8 cellular contexts compared by ENCODE assay signal in the genomic region with DNA sequence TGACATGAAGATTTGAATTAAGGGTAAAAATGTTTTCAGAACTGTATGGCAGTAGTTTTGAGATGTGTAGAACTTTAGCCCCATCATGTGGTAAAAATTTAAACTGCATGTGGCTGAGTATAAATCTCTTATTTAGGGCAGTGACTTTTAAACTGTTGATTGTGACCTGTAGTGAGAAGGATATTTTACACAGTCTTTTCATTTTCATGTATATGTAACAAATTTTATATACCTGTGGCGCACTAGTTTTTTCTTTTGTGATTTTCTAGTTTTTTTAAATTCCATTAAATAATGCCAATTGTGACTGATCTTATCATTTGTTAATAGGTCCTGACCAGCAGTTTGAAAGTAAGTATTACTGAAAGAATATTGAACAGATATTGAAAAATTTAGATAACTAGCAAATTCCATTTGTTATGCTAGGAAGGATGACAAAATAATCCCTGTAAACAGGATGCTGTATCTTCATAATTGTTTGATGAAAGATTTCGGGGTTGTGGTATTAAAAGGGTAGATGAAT. TPM values are rescaled to one million over a fixed set of nuclear protein-coding genes. Genes with fewer than 3 reads are reported as not detected.
A peak's percentile ranks its signal among the peaks of the same experiment; 100 is the strongest.
DNase-seq lines count a peak whose midpoint lies in the region; ATAC-seq, FAIRE-seq and TF ChIP-seq lines count a peak whose summit lies in the region.

No MANE protein-coding gene starts in this region.

- TF ChIP-seq POLR2A in uterus (IDR thresholded peaks at IDR 0.05): no peak

- no peaks in the 10 kb centered on the region for H3K27me3 ChIP-seq in GM06990 (replicated peaks; ENCODE audit: control insufficient read depth, insufficient read depth, low read length)
- no peaks in the 10 kb centered on the region for H3K27me3 ChIP-seq in liver (ENCODE audit: control insufficient read depth in 4 of 4, insufficient read depth in 4 of 4, low read length in 3 of 4)
- H3K27me3 ChIP-seq in uterus: no peaks in the 10 kb centered on the region

- TF ChIP-seq RAD21 in liver (IDR thresholded peaks at IDR 0.05): peak; percentile 94 to 95

- H3K27ac ChIP-seq in liver (ENCODE audit: low read depth in 1 of 2, low read length in 2 of 2) (no peak overlapping the region), uterus (no peak overlapping the region)

- FAIRE-seq in HTR-8/SVneo (lab: Jason Lieb, UNC) (no peak), colon (lab: Jason Lieb, UNC) (peak; percentile 82)

- H3K9me3 ChIP-seq in liver (ENCODE audit: control insufficient read depth in 4 of 4, low read length in 3 of 4) (no peaks in the 10 kb centered on the region), uterus (no peaks in the 10 kb centered on the region)

- no peaks in the 10 kb centered on the region; the same call in 1 of the 2 replicates for H3K36me3 ChIP-seq in GM06990 (ENCODE audit: control insufficient read depth, insufficient read depth, low read length)
- peaks cover 1 to 2% (median 2%) of the 10 kb centered on the region in 4 donors for H3K36me3 ChIP-seq in liver (ENCODE audit: control insufficient read depth in 4 of 4, insufficient read depth in 3 of 4, low read depth in 1 of 4, low read length in 3 of 4)
- H3K36me3 ChIP-seq in uterus: no peaks in the 10 kb centered on the region

- no peak overlapping the region for H3K9ac ChIP-seq in liver (ENCODE audit: low read depth in 1 of 2, low read length in 2 of 2)

- DNase-seq in AG09309 (ENCODE audit: low read depth): peak; percentile 14
- peak; percentile 30 for DNase-seq in GM06990 (ENCODE audit: extremely low read depth, insufficient read length)
- peak; percentile 57 for DNase-seq in HTR-8/SVneo (ENCODE audit: insufficient read length, low spot score)
- peak; percentile 74 for DNase-seq in RPMI8226
- no peak for DNase-seq in uterus

- 73% methylated on average over 2 of the region's 2 CpGs for WGBS in liver

- ATAC-seq in HG03439 (IDR thresholded peaks at IDR 0.05; ENCODE audit: unreplicated experiment): no peak

- peak; percentile 63 for TF ChIP-seq CTCF in AG09309 (IDR thresholded peaks at IDR 0.05; ENCODE audit: control insufficient read depth, insufficient read depth, low read depth, low read length, missing control alignments)
- TF ChIP-seq CTCF in GM06990 (IDR thresholded peaks at IDR 0.05; ENCODE audit: insufficient read depth, low read length, poor library complexity, severe bottlenecking): peak; percentile 59
- TF ChIP-seq CTCF in liver (IDR thresholded peaks at IDR 0.05; ENCODE audit: low read depth, low read length, missing input control): peak; percentile 98
- peak; percentile 85 to 93 (median 92) for TF ChIP-seq CTCF in uterus (IDR thresholded peaks at IDR 0.05)

- intact Hi-C loops in uterus (cut with DNase I; ENCODE audit: low total_unique reads): loop anchor here (5.0 kb wide), 1 partner anchor 319 kb away; no protein-coding TSS in a partner anchor

- H3K4me3 ChIP-seq in AG09309 (ENCODE audit: control insufficient read depth, low read depth, low read length) (no peak overlapping the region), GM06990 (replicated peaks; ENCODE audit: low read depth, low read length) (no peak overlapping the region), liver (ENCODE audit: low read depth in 1 of 3, low read length in 3 of 3) (no peak overlapping the region), uterus (no peak overlapping the region)

- H3K4me1 ChIP-seq in liver (ENCODE audit: control insufficient read depth in 4 of 4, insufficient read depth in 4 of 4, low read length in 3 of 4): peaks cover 2 to 11% (median 6%) of the 10 kb centered on the region in 4 donors
- H3K4me1 ChIP-seq in uterus: no peaks in the 10 kb centered on the region

TF ChIP-seq in liver, 16 proteins besides CTCF, POLR2A, EP300 and RAD21:
- no peak for TF ChIP-seq NR2F2 (IDR thresholded peaks at IDR 0.05)
- no peak for TF ChIP-seq FOXA1 (IDR thresholded peaks at IDR 0.05)
- no peak for TF ChIP-seq HNF4G (IDR thresholded peaks at IDR 0.05)
- no peak for TF ChIP-seq EGR1 (IDR thresholded peaks at IDR 0.05; ENCODE audit: low read depth in 2 of 2)
- no peak for TF ChIP-seq TAF1 (conservative IDR thresholded peaks at IDR 0.05)
- TF ChIP-seq FOXA2 (IDR thresholded peaks at IDR 0.05): no peak
- TF ChIP-seq, protein P1, sequence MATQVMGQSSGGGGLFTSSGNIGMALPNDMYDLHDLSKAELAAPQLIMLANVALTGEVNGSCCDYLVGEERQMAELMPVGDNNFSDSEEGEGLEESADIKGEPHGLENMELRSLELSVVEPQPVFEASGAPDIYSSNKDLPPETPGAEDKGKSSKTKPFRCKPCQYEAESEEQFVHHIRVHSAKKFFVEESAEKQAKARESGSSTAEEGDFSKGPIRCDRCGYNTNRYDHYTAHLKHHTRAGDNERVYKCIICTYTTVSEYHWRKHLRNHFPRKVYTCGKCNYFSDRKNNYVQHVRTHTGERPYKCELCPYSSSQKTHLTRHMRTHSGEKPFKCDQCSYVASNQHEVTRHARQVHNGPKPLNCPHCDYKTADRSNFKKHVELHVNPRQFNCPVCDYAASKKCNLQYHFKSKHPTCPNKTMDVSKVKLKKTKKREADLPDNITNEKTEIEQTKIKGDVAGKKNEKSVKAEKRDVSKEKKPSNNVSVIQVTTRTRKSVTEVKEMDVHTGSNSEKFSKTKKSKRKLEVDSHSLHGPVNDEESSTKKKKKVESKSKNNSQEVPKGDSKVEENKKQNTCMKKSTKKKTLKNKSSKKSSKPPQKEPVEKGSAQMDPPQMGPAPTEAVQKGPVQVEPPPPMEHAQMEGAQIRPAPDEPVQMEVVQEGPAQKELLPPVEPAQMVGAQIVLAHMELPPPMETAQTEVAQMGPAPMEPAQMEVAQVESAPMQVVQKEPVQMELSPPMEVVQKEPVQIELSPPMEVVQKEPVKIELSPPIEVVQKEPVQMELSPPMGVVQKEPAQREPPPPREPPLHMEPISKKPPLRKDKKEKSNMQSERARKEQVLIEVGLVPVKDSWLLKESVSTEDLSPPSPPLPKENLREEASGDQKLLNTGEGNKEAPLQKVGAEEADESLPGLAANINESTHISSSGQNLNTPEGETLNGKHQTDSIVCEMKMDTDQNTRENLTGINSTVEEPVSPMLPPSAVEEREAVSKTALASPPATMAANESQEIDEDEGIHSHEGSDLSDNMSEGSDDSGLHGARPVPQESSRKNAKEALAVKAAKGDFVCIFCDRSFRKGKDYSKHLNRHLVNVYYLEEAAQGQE (IDR thresholded peaks at IDR 0.05): no peak
- TF ChIP-seq, protein P2, sequence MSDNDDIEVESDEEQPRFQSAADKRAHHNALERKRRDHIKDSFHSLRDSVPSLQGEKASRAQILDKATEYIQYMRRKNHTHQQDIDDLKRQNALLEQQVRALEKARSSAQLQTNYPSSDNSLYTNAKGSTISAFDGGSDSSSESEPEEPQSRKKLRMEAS (IDR thresholded peaks at IDR 0.05): no peak
- no peak for TF ChIP-seq JUND (IDR thresholded peaks at IDR 0.05)
- TF ChIP-seq, protein P3, sequence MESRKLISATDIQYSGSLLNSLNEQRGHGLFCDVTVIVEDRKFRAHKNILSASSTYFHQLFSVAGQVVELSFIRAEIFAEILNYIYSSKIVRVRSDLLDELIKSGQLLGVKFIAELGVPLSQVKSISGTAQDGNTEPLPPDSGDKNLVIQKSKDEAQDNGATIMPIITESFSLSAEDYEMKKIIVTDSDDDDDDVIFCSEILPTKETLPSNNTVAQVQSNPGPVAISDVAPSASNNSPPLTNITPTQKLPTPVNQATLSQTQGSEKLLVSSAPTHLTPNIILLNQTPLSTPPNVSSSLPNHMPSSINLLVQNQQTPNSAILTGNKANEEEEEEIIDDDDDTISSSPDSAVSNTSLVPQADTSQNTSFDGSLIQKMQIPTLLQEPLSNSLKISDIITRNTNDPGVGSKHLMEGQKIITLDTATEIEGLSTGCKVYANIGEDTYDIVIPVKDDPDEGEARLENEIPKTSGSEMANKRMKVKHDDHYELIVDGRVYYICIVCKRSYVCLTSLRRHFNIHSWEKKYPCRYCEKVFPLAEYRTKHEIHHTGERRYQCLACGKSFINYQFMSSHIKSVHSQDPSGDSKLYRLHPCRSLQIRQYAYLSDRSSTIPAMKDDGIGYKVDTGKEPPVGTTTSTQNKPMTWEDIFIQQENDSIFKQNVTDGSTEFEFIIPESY (IDR thresholded peaks at IDR 0.05): no peak
- no peak for TF ChIP-seq SP1 (IDR thresholded peaks at IDR 0.05)
- no peak for TF ChIP-seq HNF4A (conservative IDR thresholded peaks at IDR 0.05)
- no peak for TF ChIP-seq GABPA (IDR thresholded peaks at IDR 0.05 in 1 of 2, conservative IDR thresholded peaks at IDR 0.05 in 1 of 2)
- no peak for TF ChIP-seq YY1 (IDR thresholded peaks at IDR 0.05)
- no peak for TF ChIP-seq RXRA (IDR thresholded peaks at IDR 0.05)
- TF ChIP-seq, protein P4, sequence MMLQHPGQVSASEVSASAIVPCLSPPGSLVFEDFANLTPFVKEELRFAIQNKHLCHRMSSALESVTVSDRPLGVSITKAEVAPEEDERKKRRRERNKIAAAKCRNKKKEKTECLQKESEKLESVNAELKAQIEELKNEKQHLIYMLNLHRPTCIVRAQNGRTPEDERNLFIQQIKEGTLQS (IDR thresholded peaks at IDR 0.05): no peak

RNA-seq across cellular contexts. Expression of a gene that starts 47.2 kb away (rescaled TPM):
- total RNA-seq in liver: 10 to 100 TPM; 29.8 to 30.8 TPM
- 10 to 100 TPM; 13.6 to 19.5 TPM for polyA plus RNA-seq in liver
- 100 to 1,000 TPM in 2 of 4 donors, 10 to 100 TPM in 2; 53.5 to 171 (median 99.6) TPM for total RNA-seq in uterus

Comparison
In these comparisons a context has a peak if more than half of its experiments do, and no peak if none do; other contexts are left out.
1. DNase-seq: peak in AG09309 (single experiment), GM06990 (single experiment), HTR-8/SVneo (single experiment) and RPMI8226 (single experiment); none in uterus (0 of 2).
2. Peak in every context shown above with its lines, with median percentiles within 50 percentile points of each other: CTCF ChIP-seq.